9 cellular contexts compared by ENCODE assay signal in genomic region chr1:36463404-36463772, GRCh38. TPM values are rescaled to one million over a fixed set of nuclear protein-coding genes. Genes with fewer than 3 reads are reported as not detected.
DNase-seq lines count a peak whose midpoint lies in the region; ATAC-seq and TF ChIP-seq lines count a peak whose summit lies in the region.
"Had no signal": no experiment of that assay in that cellular context is flagged by ENCODE, and none has a peak within 500 bp of the region (broad histone marks: within the 10 kb centered on the region; RNA-seq: fewer than 3 reads in every experiment).

No MANE protein-coding gene starts in this region.

- peaks cover 15% of the 10 kb centered on the region for H3K4me1 ChIP-seq in adipocyte (ENCODE audit: control insufficient read depth, insufficient read depth, low read length)
- H3K4me1 ChIP-seq in testis, result peaks cover 13% of the 10 kb centered on the region

- H3K9me3 ChIP-seq in adipocyte (ENCODE audit: control insufficient read depth, low read length) (no peaks in the 10 kb centered on the region), testis (no peaks in the 10 kb centered on the region)

- H3K9me3 Mint-ChIP-seq in activated CD4-positive, alpha-beta T cell treated with anti-CD3 and anti-CD28 coated beads, Interleukin-2, amount 10 ng/mL, durations not matched to agents 24 days and 14 days, result no peaks in the 10 kb centered on the region

- H3K4me3 ChIP-seq in adipocyte (ENCODE audit: low read length) (peak overlapping the region; percentile 96), testis (peak overlapping the region; percentile 77 to 99)

- TF ChIP-seq CTCF in testis (IDR thresholded peaks at IDR 0.05), result no peak

- peak overlapping the region; percentile 98 for H3K27ac Mint-ChIP-seq in activated CD4-positive, alpha-beta T cell treated with anti-CD3 and anti-CD28 coated beads, Interleukin-2, amount 10 ng/mL, durations not matched to agents 24 days and 14 days

- H3K27me3 ChIP-seq in adipocyte (replicated peaks; ENCODE audit: control insufficient read depth, insufficient read depth, low read length) (no peaks in the 10 kb centered on the region), testis (no peaks in the 10 kb centered on the region)

- H3K36me3 Mint-ChIP-seq in activated CD4-positive, alpha-beta T cell treated with anti-CD3 and anti-CD28 coated beads, Interleukin-2, amount 10 ng/mL, durations not matched to agents 24 days and 14 days (ENCODE audit: low read depth), result peaks cover 42% of the 10 kb centered on the region

- 4 to 8% methylated on average over 5 of the region's 5 CpGs for WGBS in testis, 2 donors

- no peak for ATAC-seq in HG02763 (IDR thresholded peaks at IDR 0.05; ENCODE audit: unreplicated experiment)

- no peak for DNase-seq in activated CD4-positive, alpha-beta T cell treated with anti-CD3 and anti-CD28 coated beads, Interleukin-2, amount 10 ng/mL, durations not matched to agents 24 days and 14 days
- no peak for DNase-seq in activated CD4-positive, alpha-beta T cell treated with anti-CD3 and anti-CD28 coated beads, Interleukin-2, amount 50 U/mL, for 4 hours
- no peak for DNase-seq in adipocyte (ENCODE audit: low read depth)
- DNase-seq in left kidney (ENCODE audit: low read depth, low spot score), result peak; percentile 36
- no peak for DNase-seq in testis
- DNase-seq in mucosa of gallbladder (ENCODE audit: low spot score), result no peak
- DNase-seq in central memory CD4-positive, alpha-beta T cell, result no peak

- no peak for TF ChIP-seq POLR2A in testis (IDR thresholded peaks at IDR 0.05)

- intact Hi-C loops in activated CD4-positive, alpha-beta T cell treated with anti-CD3 and anti-CD28 coated beads, Interleukin-2, amount 10 ng/mL, durations not matched to agents 24 days and 14 days (cut with micrococcal nuclease), result loop anchor here (5.0 kb wide), 2 partner anchors 76 to 1271 kb away; partner anchors contain the start of genes SFPQ and STK40
- intact Hi-C loops in testis (cut with DNase I; ENCODE audit: low total_unique reads), result no loop called here

- H3K9ac ChIP-seq in adipocyte (ENCODE audit: low read length), result peak overlapping the region; percentile 98

- H3K4me1 Mint-ChIP-seq in activated CD4-positive, alpha-beta T cell treated with anti-CD3 and anti-CD28 coated beads, Interleukin-2, amount 10 ng/mL, durations not matched to agents 24 days and 14 days, result peaks cover 45% of the 10 kb centered on the region

- H3K36me3 ChIP-seq in adipocyte (ENCODE audit: control insufficient read depth, insufficient read depth, low read length, severe bottlenecking) (peaks cover 39% of the 10 kb centered on the region), testis (ENCODE audit: low read depth, missing control alignments) (no peaks in the 10 kb centered on the region)

- H3K27me3 Mint-ChIP-seq in activated CD4-positive, alpha-beta T cell treated with anti-CD3 and anti-CD28 coated beads, Interleukin-2, amount 10 ng/mL, durations not matched to agents 24 days and 14 days, result no peaks in the 10 kb centered on the region

- peak overlapping the region; percentile 99 for H3K4me3 Mint-ChIP-seq in activated CD4-positive, alpha-beta T cell treated with anti-CD3 and anti-CD28 coated beads, Interleukin-2, amount 10 ng/mL, durations not matched to agents 24 days and 14 days

- peak overlapping the region; percentile 92 to 97 for H3K27ac ChIP-seq in testis

RNA-seq across cellular contexts. Expression of gene MRPS15, which starts 0.8 kb away (rescaled TPM):
- total RNA-seq in activated CD4-positive, alpha-beta T cell treated with anti-CD3 and anti-CD28 coated beads, Interleukin-2, amount 10 ng/mL, durations not matched to agents 24 days and 14 days, result 117 and 126 TPM in 2 replicates
- total RNA-seq in testis (100 to 1,000 TPM; 101 to 126 TPM), mucosa of gallbladder (47.4 TPM)
- polyA plus RNA-seq in testis (ENCODE audit: insufficient read depth, low read depth, low replicate concordance), result 349 TPM

RNA-seq across cellular contexts. Expression of gene OSCP1, which starts 13.1 kb away (rescaled TPM):
- 0.82 and 0.92 TPM in 2 replicates for total RNA-seq in activated CD4-positive, alpha-beta T cell treated with anti-CD3 and anti-CD28 coated beads, Interleukin-2, amount 10 ng/mL, durations not matched to agents 24 days and 14 days
- total RNA-seq in testis, result 10 to 100 TPM; 50.7 to 72.1 TPM
- 199 TPM for polyA plus RNA-seq in testis (ENCODE audit: insufficient read depth, low read depth, low replicate concordance)
- 17.1 TPM for total RNA-seq in mucosa of gallbladder

RNA-seq across cellular contexts. Expression of gene CSF3R, which starts 19.3 kb away (rescaled TPM):
- total RNA-seq in activated CD4-positive, alpha-beta T cell treated with anti-CD3 and anti-CD28 coated beads, Interleukin-2, amount 10 ng/mL, durations not matched to agents 24 days and 14 days, result 0.07 and 0.16 TPM in 2 replicates
- total RNA-seq in testis (1 to 10 TPM; 2.0 to 4.9 TPM), mucosa of gallbladder (13.2 TPM)
- polyA plus RNA-seq in testis (ENCODE audit: insufficient read depth, low read depth, low replicate concordance), result 3.8 TPM
- total RNA-seq: G401 had no signal
